In the genomic region with DNA sequence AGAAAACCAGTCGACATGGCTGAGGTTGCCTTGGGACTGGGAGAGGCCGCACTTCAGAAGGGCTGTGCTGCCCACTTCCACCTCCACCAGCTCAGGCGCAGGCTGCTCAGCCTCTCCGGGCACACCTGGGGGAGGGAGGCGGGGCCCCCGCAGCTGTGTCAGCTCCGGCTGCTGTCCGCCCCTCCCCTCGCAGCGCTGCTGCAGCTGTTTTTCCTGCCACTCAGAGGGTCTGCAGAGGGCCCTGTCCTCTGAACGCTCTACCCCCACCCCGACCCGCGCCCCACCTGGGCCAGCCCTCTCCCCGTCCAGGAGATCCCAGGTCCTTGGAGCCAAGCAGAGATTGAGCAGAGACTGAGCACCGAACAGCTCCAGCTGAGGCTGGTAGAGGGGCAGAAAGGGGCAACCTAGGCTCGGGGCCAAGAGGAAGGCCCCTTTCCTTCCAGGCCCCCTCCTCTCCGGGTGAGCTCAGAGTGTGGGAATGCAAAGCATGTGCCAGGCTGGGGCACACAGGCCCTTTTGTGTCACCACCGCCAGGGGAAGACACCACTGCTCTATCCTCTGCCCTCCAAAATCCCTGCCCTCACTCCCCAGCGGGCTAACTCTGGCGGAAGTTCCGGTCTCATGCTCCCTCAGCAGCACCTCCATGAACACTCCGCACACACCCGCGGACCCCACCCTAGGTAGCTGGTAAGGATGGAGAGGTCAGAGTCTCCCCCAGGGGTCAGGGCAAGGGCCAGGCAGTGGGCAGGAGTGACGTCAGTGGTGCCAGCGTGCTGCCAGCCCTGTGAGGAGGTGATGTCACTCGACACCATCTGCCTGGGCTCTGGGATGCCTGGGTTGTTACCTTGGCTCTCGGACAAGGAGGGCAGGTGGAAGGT, we compare ENCODE assay signal across 8 cellular contexts. TPM values are rescaled to one million over a fixed set of nuclear protein-coding genes. Genes with fewer than 3 reads are reported as not detected.
DNase-seq lines count a peak whose midpoint lies in the region; ATAC-seq, FAIRE-seq and TF ChIP-seq lines count a peak whose summit lies in the region.

No MANE protein-coding gene starts in this region.

- peak overlapping the region; percentile 51 for H3K4me3 ChIP-seq in ovary

- no peak for ATAC-seq in GM21529 (IDR thresholded peaks at IDR 0.05; ENCODE audit: unreplicated experiment)
- ATAC-seq in HG02763 (IDR thresholded peaks at IDR 0.05; ENCODE audit: unreplicated experiment), result no peak
- no peak for ATAC-seq in GM21825 (IDR thresholded peaks at IDR 0.05; ENCODE audit: unreplicated experiment)

- H3K27me3 ChIP-seq in ovary, result no peaks in the 10 kb centered on the region

- no peak for TF ChIP-seq EP300 in ovary (IDR thresholded peaks at IDR 0.05)

- H3K27ac Mint-ChIP-seq in glutamatergic neuron (ENCODE audit: unreplicated experiment), result no peak overlapping the region

- TF ChIP-seq CTCF in glutamatergic neuron (IDR thresholded peaks at IDR 0.05; ENCODE audit: partially characterized antibody, unreplicated experiment) (no peak), ovary (IDR thresholded peaks at IDR 0.05) (no peak)

- intact Hi-C loops in ovary (cut with DNase I), result loop anchor here (5.0 to 10.0 kb wide), 3 partner anchors 101 to 111 kb away; partner anchors contain the start of gene CBL (in 3 of the 4)

- FAIRE-seq in GM12891 (lab: Jason Lieb, UNC), result peak; percentile 82

- peaks cover 11% of the 10 kb centered on the region for H3K4me1 ChIP-seq in ovary (ENCODE audit: insufficient read depth)

- DNase-seq in GM12891 (ENCODE audit: insufficient read length, low spot score), result no peak
- DNase-seq in NCI-H2227 treated with DMSO at 0.1 percent for 48 hours (lab: John Stamatoyannopoulos, UW), result peak; percentile 31
- peak; percentile 58 for DNase-seq in activated naive CD4-positive, alpha-beta T cell treated with Interleukin-2 at 50 U/mL for 16 hours
- no peak for DNase-seq in glutamatergic neuron
- DNase-seq in ovary, result peak in 1 of 5 donors; percentile 39

- peak overlapping the region; percentile 32 to 40 for H3K27ac ChIP-seq in ovary

- peaks cover 3% of the 10 kb centered on the region for H3K27me3 Mint-ChIP-seq in glutamatergic neuron (ENCODE audit: unreplicated experiment)

- no peaks in the 10 kb centered on the region for H3K36me3 ChIP-seq in ovary

- TF ChIP-seq POLR2A in GM12891 (IDR thresholded peaks at IDR 0.05; ENCODE audit: low read depth, low read length), result no peak
- TF ChIP-seq POLR2A in ovary (IDR thresholded peaks at IDR 0.05), result no peak

- H3K9me3 ChIP-seq in ovary, result no peaks in the 10 kb centered on the region

- H3K4me1 Mint-ChIP-seq in glutamatergic neuron (ENCODE audit: low read depth, unreplicated experiment), result peaks cover 5% of the 10 kb centered on the region

- WGBS in ovary, 3 donors, result 15 to 22% (median 19%) methylated on average over 24 to 29 of the region's 29 CpGs

- no peaks in the 10 kb centered on the region for H3K9me3 Mint-ChIP-seq in glutamatergic neuron (ENCODE audit: unreplicated experiment)

- no peaks in the 10 kb centered on the region for H3K36me3 Mint-ChIP-seq in glutamatergic neuron (ENCODE audit: unreplicated experiment)

- H3K4me3 Mint-ChIP-seq in glutamatergic neuron (ENCODE audit: unreplicated experiment), result peak overlapping the region; percentile 30

TF ChIP-seq in GM12891, 5 proteins besides CTCF, POLR2A, EP300 and RAD21:
- TF ChIP-seq PAX5 (IDR thresholded peaks at IDR 0.05; ENCODE audit: insufficient read depth, low read length, severe bottlenecking) (no peak), POU2F2 (IDR thresholded peaks at IDR 0.05; ENCODE audit: low read depth, low read length) (no peak)

RNA-seq across cellular contexts. Expression of gene MCAM, which starts 1.6 kb away (rescaled TPM):
- 0.39 TPM for polyA plus RNA-seq in GM12891 (2012; ENCODE audit: low read depth, missing spikeins)
- total RNA-seq in glutamatergic neuron (ENCODE audit: unreplicated experiment) (11.4 TPM), ovary (100 to 1,000 TPM in 2 of 7 donors, 10 to 100 TPM in 5; 34.6 to 121 (median 45.7) TPM)
- polyA plus RNA-seq in ovary, result 100 to 1,000 TPM in 1 of 2 donors, 10 to 100 TPM in 1; 89.9 to 119 TPM

RNA-seq across cellular contexts. Expression of gene RNF26, which starts 18.9 kb away (rescaled TPM):
- 14.5 TPM for polyA plus RNA-seq in GM12891 (2012; ENCODE audit: low read depth, missing spikeins)
- 20.6 TPM for total RNA-seq in glutamatergic neuron (ENCODE audit: unreplicated experiment)
- total RNA-seq in ovary, result 10 to 100 TPM in 6 of 7 donors, 1 to 10 TPM in 1; 7.0 to 25.8 (median 22.0) TPM
- 10 to 100 TPM; 14.9 to 18.1 TPM for polyA plus RNA-seq in ovary

RNA-seq across cellular contexts. Expression of gene C1QTNF5, which starts 25.3 kb away (rescaled TPM):
- not detected for polyA plus RNA-seq in GM12891 (2012; ENCODE audit: low read depth, missing spikeins)
- total RNA-seq in glutamatergic neuron (ENCODE audit: unreplicated experiment), result 0.32 TPM
- total RNA-seq in ovary, result 10 to 100 TPM in 4 of 7 donors, 1 to 10 TPM in 3; 4.4 to 25.7 (median 10.8) TPM
- 10 to 100 TPM in 1 of 2 donors, 1 to 10 TPM in 1; 5.7 to 17.2 TPM for polyA plus RNA-seq in ovary

RNA-seq across cellular contexts. Expression of gene MFRP, which starts 31.1 kb away (rescaled TPM):
- polyA plus RNA-seq in GM12891 (2012; ENCODE audit: low read depth, missing spikeins), result not detected
- total RNA-seq in glutamatergic neuron (ENCODE audit: unreplicated experiment) (not detected), ovary (under 1 TPM in 1 of 7 donors, not detected in 6; 0.11 TPM)
- polyA plus RNA-seq in ovary, result not detected

Comparison
In these comparisons a context has a peak if more than half of its experiments do, and no peak if none do; other contexts are left out.
1. DNase-seq: peak in NCI-H2227 treated with DMSO at 0.1 percent for 48 hours (single experiment) and activated naive CD4-positive, alpha-beta T cell treated with Interleukin-2 at 50 U/mL for 16 hours (single experiment); none in GM12891 (single experiment) and glutamatergic neuron (single experiment).